ENCODE assay signal across 27 cellular contexts in the genomic region with DNA sequence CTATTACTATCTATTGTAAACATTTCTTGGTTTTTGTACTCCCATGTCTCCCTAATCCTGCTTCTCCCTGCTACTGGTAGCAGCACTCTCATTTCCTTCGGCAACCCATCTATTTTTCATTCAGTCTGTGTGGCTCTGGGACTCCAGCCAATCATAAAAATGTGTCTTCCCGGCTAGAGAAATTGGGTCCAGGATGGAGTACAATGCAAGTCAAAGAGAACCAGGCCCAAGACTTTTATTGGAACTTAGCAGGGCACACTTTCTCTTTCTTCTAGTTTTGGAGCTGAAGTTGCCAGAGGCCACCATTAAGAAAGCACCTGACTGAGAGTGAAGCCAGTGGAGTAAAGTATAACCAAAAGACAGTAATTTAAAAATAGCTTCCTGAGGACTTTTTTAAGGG. TPM values are rescaled to one million over a fixed set of nuclear protein-coding genes. Genes with fewer than 3 reads are reported as not detected.
"Had no signal": no experiment of that assay in that cellular context is flagged by ENCODE, and none has a peak within 500 bp of the region (broad histone marks: within the 10 kb centered on the region; RNA-seq: fewer than 3 reads in every experiment).

No MANE protein-coding gene starts in this region.

- H3K36me3 ChIP-seq: adrenal gland, neutrophil, ovary, prostate gland, thoracic aorta, uterus had no signal

- ATAC-seq: activated CD8-positive, alpha-beta T cell treated with anti-CD3 and anti-CD28 coated beads for 36 hours; effector memory CD8-positive, alpha-beta T cell; left cardiac atrium; left ventricle myocardium superior; stimulated activated naive CD8-positive, alpha-beta T cell treated with anti-CD3 and anti-CD28 coated beads, Interleukin-15, Interleukin-2, amounts not matched to agents 100 U/mL and 50 U/mL, for 24 hours; WTC11 had no signal

- H3K9me3 ChIP-seq: adrenal gland, neutrophil, ovary, prostate gland, thoracic aorta, uterus had no signal

- H3K27me3 ChIP-seq: adrenal gland, neutrophil, ovary, uterus had no signal

- H3K4me3 ChIP-seq: adrenal gland, ovary, prostate gland, SK-N-MC, thoracic aorta, uterus had no signal

- H3K4me1 ChIP-seq: adrenal gland, prostate gland, uterus had no signal

- H3K27ac ChIP-seq: adrenal gland, neutrophil, ovary, prostate gland, SK-N-MC, thoracic aorta, uterus had no signal

- DNase-seq: activated CD4-positive, alpha-beta T cell treated with anti-CD3 and anti-CD28 coated beads for 1 hour; activated CD4-positive, alpha-beta T cell treated with anti-CD3 and anti-CD28 coated beads, Interleukin-2, amount 50 U/mL, for 1 hour; activated CD8-positive, alpha-beta T cell treated with anti-CD3 and anti-CD28 coated beads for 36 hours; activated effector memory CD4-positive, alpha-beta T cell treated with Interleukin-2 at 50 U/mL for 16 hours; activated naive CD4-positive, alpha-beta T cell treated with anti-CD3 and anti-CD28 coated beads for 36 hours; activated naive CD8-positive, alpha-beta T cell treated with anti-CD3 and anti-CD28 coated beads for 36 hours; adrenal gland; aorta; cortex of kidney; effector memory CD8-positive, alpha-beta T cell; erythroblast; foreskin melanocyte; left cardiac atrium; left ventricle myocardium superior; naive B cell; nephron progenitor cell; ovary; stimulated activated CD4-positive, alpha-beta T cell treated with anti-CD3 and anti-CD28 coated beads, Interleukin-2, amount 100 ng/mL, for 48 hours; stimulated activated naive CD8-positive, alpha-beta T cell treated with anti-CD3 and anti-CD28 coated beads, Interleukin-15, Interleukin-2, amounts not matched to agents 100 U/mL and 50 U/mL, for 24 hours; T-helper 2 cell; trophoblast cell; uterus had no signal

RNA-seq across cellular contexts. Expression of gene ARHGEF26, which starts 22.8 kb away (rescaled TPM):
- total RNA-seq: activated CD8-positive, alpha-beta T cell treated with anti-CD3 and anti-CD28 coated beads for 36 hours had no signal
